9 cellular contexts compared by ENCODE assay signal in genomic region chr1:199089393-199090122, GRCh38.
DNase-seq lines count a peak whose midpoint lies in the region; ATAC-seq, FAIRE-seq and TF ChIP-seq lines count a peak whose summit lies in the region.
"Had no signal": no experiment of that assay in that cellular context is flagged by ENCODE, and none has a peak within 500 bp of the region (broad histone marks: within the 10 kb centered on the region; RNA-seq: fewer than 3 reads in every experiment).

No MANE protein-coding gene starts in this region.

- TF ChIP-seq POLR2A in NB4 (IDR thresholded peaks at IDR 0.05; ENCODE audit: extremely low read depth, insufficient read length), result no peak

- H4K8ac ChIP-seq in neuronal stem cell (ENCODE audit: low read depth, low read length), result no peak overlapping the region

- H3K23ac ChIP-seq in neuronal stem cell (ENCODE audit: low read depth, low read length, poor library complexity), result no peak overlapping the region

- no peak overlapping the region for H2BK15ac ChIP-seq in neuronal stem cell (ENCODE audit: low read length)

- intact Hi-C loops in natural killer cell (cut with micrococcal nuclease), result loop anchor here (1.0 to 5.0 kb wide), 4 partner anchors 47 to 302 kb away; no protein-coding TSS in a partner anchor

- H2BK5ac ChIP-seq in neuronal stem cell (ENCODE audit: low read length), result no peak overlapping the region

- H2AK5ac ChIP-seq in neuronal stem cell (ENCODE audit: low read depth, low read length), result no peak overlapping the region

- no peak overlapping the region for H3K4me3 ChIP-seq in NB4 (ENCODE audit: low read depth, low read length)
- H3K4me3 ChIP-seq in neuronal stem cell (ENCODE audit: low read length in 2 of 2), result no peak overlapping the region

- H3K9ac ChIP-seq in neuronal stem cell (ENCODE audit: low read depth, low read length, poor library complexity), result no peak overlapping the region

- H3K4me1 ChIP-seq in neuronal stem cell (ENCODE audit: control insufficient read depth in 2 of 2, insufficient read depth in 1 of 2, low read depth in 1 of 2, low read length in 2 of 2), result peaks cover 0 to 2% of the 10 kb centered on the region in 2 donors

- no peak overlapping the region for H3K18ac ChIP-seq in neuronal stem cell (ENCODE audit: low read length)

- H3K4me1 Mint-ChIP-seq in natural killer cell (peaks cover 33 to 48% of the 10 kb centered on the region in 2 donors), progenitor cell of endocrine pancreas (ENCODE audit: low read depth) (peaks cover 7% of the 10 kb centered on the region)

- H3K79me1 ChIP-seq in neuronal stem cell (ENCODE audit: low read depth, low read length), result no peaks in the 10 kb centered on the region

- no peaks in the 10 kb centered on the region for H3K9me3 ChIP-seq in neuronal stem cell (replicated peaks in 1 of 2; ENCODE audit: control insufficient read depth in 2 of 2, insufficient read depth in 1 of 2, low read depth in 1 of 2, low read length in 2 of 2)

- H3K4me2 ChIP-seq in neuronal stem cell (ENCODE audit: insufficient read depth, low read length, poor library complexity, severe bottlenecking), result no peak overlapping the region

- H4K91ac ChIP-seq in neuronal stem cell (ENCODE audit: low read depth, low read length, poor library complexity), result no peak overlapping the region

- H2AFZ ChIP-seq in neuronal stem cell (ENCODE audit: low read length), result no peak overlapping the region

- H2BK120ac ChIP-seq in neuronal stem cell (ENCODE audit: low read depth, low read length), result no peak overlapping the region

- no peak overlapping the region for H3K4ac ChIP-seq in neuronal stem cell (ENCODE audit: low read length)

- ATAC-seq in GM18867 (IDR thresholded peaks at IDR 0.05; ENCODE audit: unreplicated experiment), result peak; percentile 96
- ATAC-seq in HG02623 (IDR thresholded peaks at IDR 0.05; ENCODE audit: unreplicated experiment), result peak; percentile 91
- ATAC-seq in natural killer cell, result peak; percentile 94 to 98 (median 96)

- H3K36me3 Mint-ChIP-seq in natural killer cell (peaks cover 5% of the 10 kb centered on the region), progenitor cell of endocrine pancreas (ENCODE audit: insufficient read depth) (no peaks in the 10 kb centered on the region)

- peak overlapping the region; percentile 68 for H3K4me3 Mint-ChIP-seq in natural killer cell
- H3K4me3 Mint-ChIP-seq in progenitor cell of endocrine pancreas (ENCODE audit: low read depth), result no peak overlapping the region

- no peak overlapping the region for H3K14ac ChIP-seq in neuronal stem cell (ENCODE audit: low read length)

- H3K27me3 Mint-ChIP-seq in natural killer cell (ENCODE audit: low read depth in 2 of 2) (peaks cover 0 to 3% of the 10 kb centered on the region in 2 donors), progenitor cell of endocrine pancreas (no peaks in the 10 kb centered on the region)

- peak overlapping the region; percentile 67 to 70 for H3K27ac Mint-ChIP-seq in natural killer cell
- H3K27ac Mint-ChIP-seq in progenitor cell of endocrine pancreas, result no peak overlapping the region

- H3K27ac ChIP-seq in neuronal stem cell (replicated peaks; ENCODE audit: low read length), result no peak overlapping the region

- H3K9me3 Mint-ChIP-seq in natural killer cell, result peaks cover 0 to 2% of the 10 kb centered on the region in 2 donors
- H3K9me3 Mint-ChIP-seq in progenitor cell of endocrine pancreas (ENCODE audit: low read depth), result no peaks in the 10 kb centered on the region

- no peaks in the 10 kb centered on the region for H3K36me3 ChIP-seq in neuronal stem cell (replicated peaks in 1 of 2; ENCODE audit: control insufficient read depth in 2 of 2, insufficient read depth in 2 of 2, low read length in 2 of 2)

- no peak for TF ChIP-seq CTCF in NB4 (IDR thresholded peaks at IDR 0.05; ENCODE audit: low read depth, low read length)
- TF ChIP-seq CTCF in natural killer cell (IDR thresholded peaks at IDR 0.05), result no peak
- TF ChIP-seq CTCF in progenitor cell of endocrine pancreas (IDR thresholded peaks at IDR 0.05; ENCODE audit: unreplicated experiment), result no peak

- no peaks in the 10 kb centered on the region for H3K27me3 ChIP-seq in neuronal stem cell (ENCODE audit: control insufficient read depth in 3 of 3, insufficient read depth in 3 of 3, low read depth in 1 of 3, low read length in 3 of 3)

- peak; percentile 52 for DNase-seq in NB4 (ENCODE audit: low read depth)
- peak; percentile 36 for DNase-seq in natural killer cell
- DNase-seq in progenitor cell of endocrine pancreas (ENCODE audit: low spot score, unreplicated experiment), result no peak
- DNase-seq in neuronal stem cell (ENCODE audit: low spot score), result no peak
- DNase-seq in HTR-8/SVneo (ENCODE audit: insufficient read length, low spot score), result no peak
- DNase-seq in amygdala (lab: John Stamatoyannopoulos, UW), result no peak

- FAIRE-seq in HTR-8/SVneo (lab: Jason Lieb, UNC), result no peak
- FAIRE-seq: endothelial cell of umbilical vein had no signal

- WGBS in neuronal stem cell (ENCODE audit: extremely low coverage in 2 of 2, insufficient read length in 2 of 2, insufficient replicate concordance in 1 of 2), 2 donors, result no CpG with 5 or more reads among the region's 3 CpGs

- H2BK12ac ChIP-seq in neuronal stem cell (ENCODE audit: low read length), result no peak overlapping the region

Comparison
In these comparisons a context has a peak if more than half of its experiments do, and no peak if none do; other contexts are left out.
1. DNase-seq: peak in NB4 (single experiment) and natural killer cell (single experiment); none in progenitor cell of endocrine pancreas (single experiment), neuronal stem cell (single experiment), HTR-8/SVneo (single experiment) and amygdala (0 of 56).
2. Peak in every context shown above with its lines, with median percentiles within 50 percentile points of each other: ATAC-seq.